ENCODE assay signal across 13 cellular contexts in the genomic region with DNA sequence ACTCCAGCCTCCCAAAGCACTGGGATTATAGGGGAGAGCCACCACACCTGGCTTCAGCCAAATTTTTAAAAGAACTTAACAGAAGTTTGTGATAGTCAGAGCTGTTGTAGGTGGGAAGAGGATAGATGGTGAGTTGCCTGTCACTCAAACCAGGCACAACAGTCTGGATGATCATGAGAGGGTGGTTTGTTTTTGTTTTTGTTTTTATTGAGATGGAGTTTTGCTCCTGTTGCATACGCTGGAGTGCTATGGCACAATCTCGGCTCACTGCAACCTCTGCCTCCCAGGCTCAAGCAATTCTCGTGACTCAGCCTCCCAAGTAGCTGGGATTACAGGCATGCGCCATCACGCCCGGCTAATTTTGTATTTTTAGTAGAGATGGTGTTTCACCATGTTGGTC. TPM values are rescaled to one million over a fixed set of nuclear protein-coding genes. Genes with fewer than 3 reads are reported as not detected.
"Had no signal": no experiment of that assay in that cellular context is flagged by ENCODE, and none has a peak within 500 bp of the region (broad histone marks: within the 10 kb centered on the region; RNA-seq: fewer than 3 reads in every experiment).

No MANE protein-coding gene starts in this region.

RNA-seq across cellular contexts. Expression of a gene that starts 1.9 kb away (rescaled TPM):
- total RNA-seq: activated B cell treated with CpG ODN at 0.5 μM for 24 hours; activated CD8-positive, alpha-beta T cell treated with anti-CD3 and anti-CD28 coated beads for 36 hours; activated T-cell treated with anti-CD3 and anti-CD28 coated beads, Interleukin-2, amount 50 U/mL, for 4 hours; activated T-helper 17 cell treated with anti-CD3 and anti-CD28 coated beads, Interleukin-2, amount 50 U/mL, for 72 hours; body of pancreas; cerebellum; dermis blood vessel endothelial cell; esophagus squamous epithelium; glomerular endothelial cell; T-helper 1 cell treated with Interleukin-12 subunit alpha and Interleukin-12 subunit beta and Interleukin-4 antibody, amounts not matched to agents 30 ng/mL and 1 ng/mL, for 36 hours had no signal

RNA-seq across cellular contexts. Expression of a gene that starts 39.6 kb away (rescaled TPM):
- total RNA-seq: activated CD8-positive, alpha-beta T cell treated with anti-CD3 and anti-CD28 coated beads for 36 hours; activated T-cell treated with anti-CD3 and anti-CD28 coated beads, Interleukin-2, amount 50 U/mL, for 4 hours; activated T-helper 17 cell treated with anti-CD3 and anti-CD28 coated beads, Interleukin-2, amount 50 U/mL, for 72 hours; body of pancreas; cardiac septum; cerebellum; dermis blood vessel endothelial cell; fibroblast of lung; fibroblast of villous mesenchyme; glomerular endothelial cell; T-helper 1 cell treated with Interleukin-12 subunit alpha and Interleukin-12 subunit beta and Interleukin-4 antibody, amounts not matched to agents 30 ng/mL and 1 ng/mL, for 36 hours had no signal
- polyA plus RNA-seq: fibroblast of lung had no signal
